ENCODE assay signal across 1 cellular context in genomic region chr16:70687172-70687531, GRCh38.
TF ChIP-seq lines count a peak whose summit lies in the region.

No MANE protein-coding gene starts in this region.

TF ChIP-seq in HepG2, 621 proteins besides CTCF, POLR2A, EP300 and RAD21 (continued from another document and continues in another):
- TF ChIP-seq ZC3H13 (CRISPR knock-in tag; IDR thresholded peaks at IDR 0.05) (0 out of 2 replicates have a peak, but pooled peaks have one; percentile 28), ZNF468 (CRISPR knock-in tag; IDR thresholded peaks at IDR 0.05) (0 out of 2 replicates have a peak, but pooled peaks have one; percentile 81), CENPX (CRISPR knock-in tag; IDR thresholded peaks at IDR 0.05) (no peak), MXD3 (CRISPR knock-in tag; IDR thresholded peaks at IDR 0.05) (0 out of 2 replicates have a peak, but pooled peaks have one; percentile 37), TCF7 (IDR thresholded peaks at IDR 0.05; ENCODE audit: low read depth) (0 out of 2 replicates have a peak, but pooled peaks have one; percentile 12), REXO4 (CRISPR knock-in tag; IDR thresholded peaks at IDR 0.05; ENCODE audit: borderline replicate concordance) (no peak), GFI1 (CRISPR knock-in tag; IDR thresholded peaks at IDR 0.05; ENCODE audit: borderline replicate concordance) (no peak), ATF1 (CRISPR knock-in tag; IDR thresholded peaks at IDR 0.05) (no peak), THYN1 (CRISPR knock-in tag; IDR thresholded peaks at IDR 0.05; ENCODE audit: borderline replicate concordance, low read depth) (no peak), U2AF2 (IDR thresholded peaks at IDR 0.05; ENCODE audit: low read depth, low read length) (no peak), MAFK (conservative IDR thresholded peaks at IDR 0.05 in 1 of 2, IDR thresholded peaks at IDR 0.05 in 1 of 2; ENCODE audit: low read length in 2 of 2) (no peak), ZNF552 (CRISPR knock-in tag; IDR thresholded peaks at IDR 0.05; ENCODE audit: borderline replicate concordance) (no peak), ZNF549 (CRISPR knock-in tag; IDR thresholded peaks at IDR 0.05) (no peak), ARID4A (CRISPR knock-in tag; IDR thresholded peaks at IDR 0.05; ENCODE audit: borderline replicate concordance) (no peak), ZNF501 (CRISPR knock-in tag; IDR thresholded peaks at IDR 0.05) (no peak), TARDBP (CRISPR knock-in tag; IDR thresholded peaks at IDR 0.05) (peak; percentile 51; the same call in 1 of the 2 replicates), ZNF609 (CRISPR knock-in tag; IDR thresholded peaks at IDR 0.05; ENCODE audit: borderline replicate concordance) (no peak), TCF7L2 (IDR thresholded peaks at IDR 0.05; ENCODE audit: low read depth, low read length) (no peak), ZBTB43 (CRISPR knock-in tag; conservative IDR thresholded peaks at IDR 0.05) (no peak), NCOR1 (IDR thresholded peaks at IDR 0.05; ENCODE audit: borderline replicate concordance, low read length) (no peak), MAX (IDR thresholded peaks at IDR 0.05) (peak; percentile 63; the same call in 1 of the 2 replicates), MAF1 (CRISPR knock-in tag; IDR thresholded peaks at IDR 0.05; ENCODE audit: borderline replicate concordance) (no peak), TRIM22 (IDR thresholded peaks at IDR 0.05) (no peak), NR3C1 (CRISPR knock-in tag; IDR thresholded peaks at IDR 0.05) (no peak), ZNF800 (CRISPR knock-in tag; IDR thresholded peaks at IDR 0.05) (no peak), IRF9 (CRISPR knock-in tag; IDR thresholded peaks at IDR 0.05; ENCODE audit: borderline replicate concordance) (no peak), SMAD1 (CRISPR knock-in tag; IDR thresholded peaks at IDR 0.05; ENCODE audit: borderline replicate concordance, low read depth) (no peak), ZNF562 (CRISPR knock-in tag; IDR thresholded peaks at IDR 0.05; ENCODE audit: borderline replicate concordance) (no peak), HNRNPL (IDR thresholded peaks at IDR 0.05; ENCODE audit: low read depth, low read length) (no peak), DRAP1 (CRISPR knock-in tag; IDR thresholded peaks at IDR 0.05) (no peak), FOXK1 (CRISPR knock-in tag; IDR thresholded peaks at IDR 0.05; ENCODE audit: borderline replicate concordance, low read depth) (no peak), HNF1A (IDR thresholded peaks at IDR 0.05; ENCODE audit: low read depth) (no peak), HNF1A (CRISPR knock-in tag; IDR thresholded peaks at IDR 0.05; ENCODE audit: borderline replicate concordance) (peak; percentile 12; the same call in 1 of the 2 replicates), DR1 (CRISPR knock-in tag; IDR thresholded peaks at IDR 0.05) (no peak), BORCS8-MEF2B (CRISPR knock-in tag; IDR thresholded peaks at IDR 0.05) (peak; percentile 64; the same call in 1 of the 2 replicates), ZNF782 (CRISPR knock-in tag; IDR thresholded peaks at IDR 0.05; ENCODE audit: borderline replicate concordance) (0 out of 2 replicates have a peak, but pooled peaks have one; percentile 10), KLF13 (CRISPR knock-in tag; IDR thresholded peaks at IDR 0.05) (no peak), STAT5B (CRISPR knock-in tag; IDR thresholded peaks at IDR 0.05) (no peak), ZNF101 (CRISPR knock-in tag; IDR thresholded peaks at IDR 0.05; ENCODE audit: borderline replicate concordance, low read depth) (no peak)
